Comparison of ENCODE assay signal across 9 cellular contexts in the genomic region with DNA sequence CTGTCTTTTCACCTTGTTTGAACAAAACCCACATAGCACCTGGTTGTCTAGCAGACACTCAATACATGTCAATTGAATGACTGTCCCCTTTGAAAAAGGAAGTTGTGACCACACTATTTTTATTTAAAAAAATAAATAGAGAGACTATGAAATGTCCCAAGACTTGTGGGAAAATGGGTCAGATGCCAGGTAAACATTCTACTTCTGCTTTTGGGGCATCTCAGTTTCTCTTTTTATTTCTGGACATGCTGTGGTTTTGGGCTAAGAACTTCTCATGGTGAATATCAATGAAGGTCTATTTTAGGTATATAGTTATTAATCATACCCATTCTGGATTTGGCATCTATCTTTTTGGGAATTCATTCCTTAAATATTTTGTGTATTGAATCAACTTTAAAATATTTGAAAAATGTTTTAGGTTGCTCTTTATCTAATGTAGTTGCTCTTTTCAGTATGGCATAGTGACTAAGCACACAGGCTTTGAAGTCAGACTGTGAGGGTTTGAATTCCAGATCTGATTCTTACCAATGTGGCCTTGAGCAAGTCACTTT.
DNase-seq lines count a peak whose midpoint lies in the region; ATAC-seq lines count a peak whose summit lies in the region.
"Had no signal": no experiment of that assay in that cellular context is flagged by ENCODE, and none has a peak within 500 bp of the region (broad histone marks: within the 10 kb centered on the region; RNA-seq: fewer than 3 reads in every experiment).

No MANE protein-coding gene starts in this region.

- DNase-seq in EL (peak; percentile 89), HS-5 (ENCODE audit: low read depth) (peak; percentile 80), epithelial cell of prostate (ENCODE audit: low read depth, low spot score) (no peak), GM19240 (ENCODE audit: insufficient read length, low spot score) (no peak), NCI-H2107 treated with DMSO at 0.1 percent for 48 hours (lab: John Stamatoyannopoulos, UW; ENCODE audit: unreplicated experiment) (no peak)
- DNase-seq in activated CD4-positive, CD25-positive, alpha-beta regulatory T cell (lab: John Stamatoyannopoulos, UW): no peak
- DNase-seq in activated naive CD4-positive, alpha-beta T cell treated with Interleukin-2 at 50 U/mL for 16 hours: no peak

- peak overlapping the region; percentile 0 for H3K27ac ChIP-seq in epithelial cell of prostate
- H3K27ac ChIP-seq: RWPE1 had no signal

- peak; percentile 38 for ATAC-seq in GM21717 (IDR thresholded peaks at IDR 0.05; ENCODE audit: unreplicated experiment)

Comparison
In these comparisons a context has a peak if more than half of its experiments do, and no peak if none do; other contexts are left out.
1. DNase-seq: peak in EL (single experiment) and HS-5 (single experiment); none in epithelial cell of prostate (single experiment), activated CD4-positive, CD25-positive, alpha-beta regulatory T cell (0 of 4), GM19240 (single experiment), activated naive CD4-positive, alpha-beta T cell treated with Interleukin-2 at 50 U/mL for 16 hours (single experiment) and NCI-H2107 treated with DMSO at 0.1 percent for 48 hours (single experiment).